Comparison of ENCODE assay signal across 1 cellular context in genomic region chr12:24133385-24133784, GRCh38.
TF ChIP-seq lines count a peak whose summit lies in the region.

No MANE protein-coding gene starts in this region.

TF ChIP-seq in H1, 55 proteins besides CTCF, POLR2A, EP300 and RAD21 (continued from another document):
- TF ChIP-seq E2F6 (IDR thresholded peaks at IDR 0.05) (no peak), CHD1 (IDR thresholded peaks at IDR 0.05; ENCODE audit: low read depth, low read length) (no peak), SUZ12 (IDR thresholded peaks at IDR 0.05; ENCODE audit: low read length) (no peak), EGR1 (IDR thresholded peaks at IDR 0.05; ENCODE audit: borderline replicate concordance, low read depth, low read length) (no peak), SIRT6 (IDR thresholded peaks at IDR 0.05; ENCODE audit: low read length) (no peak), BRCA1 (IDR thresholded peaks at IDR 0.05; ENCODE audit: low read depth, low read length) (no peak), BCL11A (IDR thresholded peaks at IDR 0.05; ENCODE audit: low read depth in 2 of 2, low read length in 2 of 2) (peak; percentile 89 to 90), KDM4A (IDR thresholded peaks at IDR 0.05; ENCODE audit: low read depth, low read length, severe bottlenecking) (no peak), RFX5 (IDR thresholded peaks at IDR 0.05; ENCODE audit: borderline replicate concordance, low read depth, low read length) (no peak), ZNF274 (IDR thresholded peaks at IDR 0.05; ENCODE audit: borderline replicate concordance, extremely low read depth, low read length) (no peak), TBP (IDR thresholded peaks at IDR 0.05; ENCODE audit: low read depth, low read length) (no peak), PHF8 (conservative IDR thresholded peaks at IDR 0.05; ENCODE audit: low read depth, low read length) (no peak), MAX (IDR thresholded peaks at IDR 0.05) (no peak), CBX5 (IDR thresholded peaks at IDR 0.05; ENCODE audit: low read depth, low read length) (no peak), CHD7 (IDR thresholded peaks at IDR 0.05; ENCODE audit: insufficient replicate concordance, low read length) (no peak), MAFK (IDR thresholded peaks at IDR 0.05; ENCODE audit: low read depth, low read length) (no peak), CHD2 (IDR thresholded peaks at IDR 0.05; ENCODE audit: low read length) (no peak), POLR2AphosphoS5 (IDR thresholded peaks at IDR 0.05; ENCODE audit: low read depth, low read length) (no peak), CREB1 (IDR thresholded peaks at IDR 0.05) (no peak), HDAC2 (IDR thresholded peaks at IDR 0.05; ENCODE audit: borderline replicate concordance in 1 of 2, low read depth in 2 of 2, low read length in 2 of 2) (peak in 1 of 2 experiments; percentile 88; a peak in 2 of 4 replicates), SP1 (IDR thresholded peaks at IDR 0.05; ENCODE audit: low read depth, low read length) (peak; percentile 45; the same call in 1 of the 2 replicates), TAF7 (optimal IDR thresholded peaks at IDR 0.05; ENCODE audit: borderline replicate concordance, low read depth, low read length) (no peak), TAF1 (IDR thresholded peaks at IDR 0.05; ENCODE audit: low read depth, low read length) (no peak), TCF12 (IDR thresholded peaks at IDR 0.05; ENCODE audit: low read depth, low read length) (peak; percentile 92; the same call in 1 of the 2 replicates), KDM1A (IDR thresholded peaks at IDR 0.05; ENCODE audit: borderline replicate concordance, low read length) (no peak), CBX8 (IDR thresholded peaks at IDR 0.05; ENCODE audit: borderline replicate concordance, low read depth, low read length) (no peak), NANOG (IDR thresholded peaks at IDR 0.05; ENCODE audit: insufficient read depth, low read depth, low read length, poor library complexity, severe bottlenecking) (peak; percentile 96), RXRA (IDR thresholded peaks at IDR 0.05; ENCODE audit: insufficient read depth, low read depth, low read length) (no peak), SAP30 (IDR thresholded peaks at IDR 0.05; ENCODE audit: insufficient read depth, insufficient replicate concordance, low read length) (no peak), CTBP2 (IDR thresholded peaks at IDR 0.05; ENCODE audit: borderline replicate concordance, insufficient read depth, insufficient read length, low read length) (no peak), RNF2 (IDR thresholded peaks at IDR 0.05; ENCODE audit: borderline replicate concordance, low read depth, low read length, missing control alignments, poor library complexity, severe bottlenecking) (no peak), FOSL1 (IDR thresholded peaks at IDR 0.05; ENCODE audit: insufficient read depth, low read depth, low read length) (no peak), ATF2 (IDR thresholded peaks at IDR 0.05; ENCODE audit: low read length) (no peak), GABPA (IDR thresholded peaks at IDR 0.05; ENCODE audit: borderline replicate concordance, insufficient read depth, low read length) (no peak), SP2 (IDR thresholded peaks at IDR 0.05; ENCODE audit: low read length) (no peak), TEAD4 (IDR thresholded peaks at IDR 0.05; ENCODE audit: low read depth, low read length) (0 out of 2 replicates have a peak, but pooled peaks have one; percentile 37), RBBP5 (IDR thresholded peaks at IDR 0.05; ENCODE audit: borderline replicate concordance, low read depth, low read length) (no peak)
